ENCODE assay signal across 8 cellular contexts in genomic region chr22:46547883-46548244, GRCh38. TPM values are rescaled to one million over a fixed set of nuclear protein-coding genes. Genes with fewer than 3 reads are reported as not detected.
A peak's percentile ranks its signal among the peaks of the same experiment; 100 is the strongest.
DNase-seq lines count a peak whose midpoint lies in the region; ATAC-seq and TF ChIP-seq lines count a peak whose summit lies in the region.

No MANE protein-coding gene starts in this region.

- H3K4me1 ChIP-seq in esophagus muscularis mucosa (peaks cover 44 to 62% (median 61%) of the 10 kb centered on the region in 4 donors), mucosa of descending colon (ENCODE audit: low read depth) (peaks cover 7% of the 10 kb centered on the region), vagina (peaks cover 41% of the 10 kb centered on the region)

- TF ChIP-seq CTCF in esophagus muscularis mucosa (IDR thresholded peaks at IDR 0.05), result no peak
- no peak for TF ChIP-seq CTCF in mucosa of descending colon (IDR thresholded peaks at IDR 0.05)
- no peak for TF ChIP-seq CTCF in vagina (IDR thresholded peaks at IDR 0.05)
- no peak for TF ChIP-seq CTCF in endothelial cell (IDR thresholded peaks at IDR 0.05; ENCODE audit: unreplicated experiment)

- 25% methylated on average over 3 of the region's 3 CpGs for WGBS in esophagus muscularis mucosa

- no peak overlapping the region for H3K27ac Mint-ChIP-seq in endothelial cell (ENCODE audit: unreplicated experiment)

- no peak for TF ChIP-seq POLR2A in esophagus muscularis mucosa (IDR thresholded peaks at IDR 0.05; ENCODE audit: low read depth)
- no peak for TF ChIP-seq POLR2A in vagina (IDR thresholded peaks at IDR 0.05)

- H3K36me3 Mint-ChIP-seq in endothelial cell (ENCODE audit: low read depth, unreplicated experiment), result no peaks in the 10 kb centered on the region

- H3K9me3 ChIP-seq in esophagus muscularis mucosa (peaks cover 0 to 6% (median 0%) of the 10 kb centered on the region in 4 donors), mucosa of descending colon (no peaks in the 10 kb centered on the region), vagina (no peaks in the 10 kb centered on the region)

- H3K27ac ChIP-seq in esophagus muscularis mucosa (replicated peaks in 1 of 4) (peak overlapping the region; percentile 85 to 93 (median 86)), vagina (peak overlapping the region; percentile 81)

- no peak for TF ChIP-seq EP300 in esophagus muscularis mucosa (IDR thresholded peaks at IDR 0.05)

- H3K4me3 Mint-ChIP-seq in endothelial cell (ENCODE audit: unreplicated experiment), result no peak overlapping the region

- no peaks in the 10 kb centered on the region for H3K36me3 ChIP-seq in esophagus muscularis mucosa
- H3K36me3 ChIP-seq in mucosa of descending colon (ENCODE audit: low read depth), result no peaks in the 10 kb centered on the region
- no peaks in the 10 kb centered on the region for H3K36me3 ChIP-seq in vagina

- H3K27me3 ChIP-seq in esophagus muscularis mucosa (no peaks in the 10 kb centered on the region), vagina (no peaks in the 10 kb centered on the region)

- peaks cover 4% of the 10 kb centered on the region for H3K4me1 Mint-ChIP-seq in endothelial cell (ENCODE audit: unreplicated experiment)

- H3K4me3 ChIP-seq in esophagus muscularis mucosa (no peak overlapping the region), mucosa of descending colon (no peak overlapping the region), vagina (no peak overlapping the region)

- peak; percentile 66 for ATAC-seq in mucosa of descending colon

- no peaks in the 10 kb centered on the region for H3K9me3 Mint-ChIP-seq in endothelial cell (ENCODE audit: unreplicated experiment)

- DNase-seq in NOMO-1 (lab: John Stamatoyannopoulos, UW; ENCODE audit: unreplicated experiment in 2 of 2), result peak; percentile 6 to 39
- no peak for DNase-seq in NOMO-1 treated with DMSO at 0.1 percent for 48 hours (lab: John Stamatoyannopoulos, UW; ENCODE audit: unreplicated experiment)
- DNase-seq in esophagus muscularis mucosa (ENCODE audit: extremely low spot score), result peak; percentile 94
- DNase-seq in mucosa of descending colon, result peak in 1 of 3 donors; percentile 45
- peak in 1 of 2 donors; percentile 93 for DNase-seq in vagina (ENCODE audit: extremely low spot score in 2 of 2)
- DNase-seq in endothelial cell (ENCODE audit: low spot score), result no peak
- DNase-seq in GF-D8 (lab: John Stamatoyannopoulos, UW), result no peak
- DNase-seq in GDM1 (lab: John Stamatoyannopoulos, UW), result no peak

- H3K27me3 Mint-ChIP-seq in endothelial cell (ENCODE audit: unreplicated experiment), result peaks cover 14% of the 10 kb centered on the region

- intact Hi-C loops in esophagus muscularis mucosa (cut with DNase I) (loop anchor here (10.0 kb wide), 1 partner anchor 423 kb away; no protein-coding TSS in a partner anchor), mucosa of descending colon (cut with DNase I, micrococcal nuclease) (loop anchor here in 1 of 2 donors (10.0 kb wide), 1 partner anchor 193 kb away; no protein-coding TSS in a partner anchor), vagina (cut with DNase I) (loop anchor here (10.0 kb wide), 2 partner anchors 423 to 543 kb away; no protein-coding TSS in a partner anchor)

RNA-seq across cellular contexts. Expression of gene CELSR1, which starts 10.4 kb away (rescaled TPM):
- total RNA-seq in esophagus muscularis mucosa (1 to 10 TPM; 2.5 to 2.7 (median 2.6) TPM), mucosa of descending colon (1 to 10 TPM; 1.9 to 4.2 (median 2.5) TPM), vagina (32.9 TPM), endothelial cell (ENCODE audit: unreplicated experiment) (7.7 TPM)

Comparison
In these comparisons a context has a peak if more than half of its experiments do, and no peak if none do; other contexts are left out.
1. DNase-seq: peak in NOMO-1 (2 of 2) and esophagus muscularis mucosa (single experiment); none in NOMO-1 treated with DMSO at 0.1 percent for 48 hours (single experiment), endothelial cell (single experiment), GF-D8 (single experiment) and GDM1 (single experiment).